In genomic region chr9:15837079-15837679, GRCh38 we compare ENCODE assay signal across 9 cellular contexts.
A peak's percentile ranks its signal among the peaks of the same experiment; 100 is the strongest.
DNase-seq lines count a peak whose midpoint lies in the region; ATAC-seq and TF ChIP-seq lines count a peak whose summit lies in the region.
"Had no signal": no experiment of that assay in that cellular context is flagged by ENCODE, and none has a peak within 500 bp of the region (broad histone marks: within the 10 kb centered on the region; RNA-seq: fewer than 3 reads in every experiment).

No MANE protein-coding gene starts in this region.

- TF ChIP-seq EP300 in transverse colon (IDR thresholded peaks at IDR 0.05; ENCODE audit: low read depth) = no peak

- no peaks in the 10 kb centered on the region for H3K27me3 Mint-ChIP-seq in activated CD4-positive, alpha-beta T cell treated with anti-CD3 and anti-CD28 coated beads for 36 hours

- POLR2A ChIA-PET in activated CD4-positive, alpha-beta T cell treated with anti-CD3 and anti-CD28 coated beads for 36 hours (lab: Charles Lee) = no interaction called here

- DNase-seq in activated CD4-positive, alpha-beta T cell treated with anti-CD3 and anti-CD28 coated beads for 36 hours = peak; percentile 32
- no peak for DNase-seq in activated CD4-positive, alpha-beta T cell treated with anti-CD3 and anti-CD28 coated beads for 1 hour
- DNase-seq in NCI-H774 (lab: John Stamatoyannopoulos, UW) (peak; percentile 58), brain pericyte (ENCODE audit: low read depth, low spot score) (peak; percentile 5), kidney glomerular epithelial cell (lab: John Stamatoyannopoulos, UW) (peak; percentile 78), transverse colon (no peak)

- peak; percentile 34 to 69 (median 64) for TF ChIP-seq CTCF in transverse colon (IDR thresholded peaks at IDR 0.05)

- WGBS in transverse colon (ENCODE audit: low coverage in 1 of 2), 2 donors = 0 to 3% methylated on average over 4 of the region's 4 CpGs

- no peaks in the 10 kb centered on the region for H3K36me3 ChIP-seq in transverse colon

- H3K4me3 Mint-ChIP-seq in activated CD4-positive, alpha-beta T cell treated with anti-CD3 and anti-CD28 coated beads for 36 hours = no peak overlapping the region

- no peak for TF ChIP-seq POLR2A in transverse colon (IDR thresholded peaks at IDR 0.05)

- H3K27me3 ChIP-seq in transverse colon = no peaks in the 10 kb centered on the region

- intact Hi-C loops in activated CD4-positive, alpha-beta T cell treated with anti-CD3 and anti-CD28 coated beads for 36 hours (cut with DNase I, micrococcal nuclease) = no loop called here
- intact Hi-C loops in transverse colon (cut with DNase I; ENCODE audit: low total_unique reads) = no loop called here

- peak; percentile 61 for ATAC-seq in activated CD4-positive, alpha-beta T cell treated with anti-CD3 and anti-CD28 coated beads for 36 hours
- peak; percentile 82 for ATAC-seq in GM19455 (IDR thresholded peaks at IDR 0.05; ENCODE audit: unreplicated experiment)
- ATAC-seq in HG03460 (IDR thresholded peaks at IDR 0.05; ENCODE audit: unreplicated experiment) = peak; percentile 89

- H3K4me3 ChIP-seq in transverse colon = no peak overlapping the region

- no peaks in the 10 kb centered on the region for H3K9me3 Mint-ChIP-seq in activated CD4-positive, alpha-beta T cell treated with anti-CD3 and anti-CD28 coated beads for 36 hours (ENCODE audit: low read depth)

- no peaks in the 10 kb centered on the region for H3K4me1 Mint-ChIP-seq in activated CD4-positive, alpha-beta T cell treated with anti-CD3 and anti-CD28 coated beads for 36 hours

- H3K36me3 Mint-ChIP-seq in activated CD4-positive, alpha-beta T cell treated with anti-CD3 and anti-CD28 coated beads for 36 hours (ENCODE audit: low read depth) = no peaks in the 10 kb centered on the region

- no peaks in the 10 kb centered on the region for H3K9me3 ChIP-seq in transverse colon

- no peak overlapping the region for H3K27ac Mint-ChIP-seq in activated CD4-positive, alpha-beta T cell treated with anti-CD3 and anti-CD28 coated beads for 36 hours

- CTCF ChIA-PET in activated CD4-positive, alpha-beta T cell treated with anti-CD3 and anti-CD28 coated beads for 36 hours (lab: Charles Lee) = interaction anchor here (0.9 to 1.2 kb wide), 3 partner anchors 8 to 31 kb away, joined by 3 to 8 read pairs (median 4); no protein-coding TSS in a partner anchor

- no peaks in the 10 kb centered on the region for H3K4me1 ChIP-seq in transverse colon

- no peak overlapping the region for H3K27ac ChIP-seq in transverse colon
- H3K27ac ChIP-seq: epithelial cell of prostate had no signal

- in situ Hi-C loops in transverse colon (cut with MboI; ENCODE audit: low pct_ligation_motif_present in 1 of 4, low pct_unique_long_range_greater_than_20kb in 1 of 4, low sequenced_read_pairs in 3 of 4) = loop anchor here in 1 of 4 donors (25.0 kb wide), 1 partner anchor 1625 kb away; no protein-coding TSS in a partner anchor

Comparison
In these comparisons a context has a peak if more than half of its experiments do, and no peak if none do; other contexts are left out.
1. DNase-seq: peak in activated CD4-positive, alpha-beta T cell treated with anti-CD3 and anti-CD28 coated beads for 36 hours (single experiment), NCI-H774 (single experiment), brain pericyte (single experiment) and kidney glomerular epithelial cell (single experiment); none in activated CD4-positive, alpha-beta T cell treated with anti-CD3 and anti-CD28 coated beads for 1 hour (single experiment) and transverse colon (single experiment).
2. Peak in every context shown above with its lines, with median percentiles within 50 percentile points of each other: ATAC-seq.